12 cellular contexts compared by ENCODE assay signal in the genomic region with DNA sequence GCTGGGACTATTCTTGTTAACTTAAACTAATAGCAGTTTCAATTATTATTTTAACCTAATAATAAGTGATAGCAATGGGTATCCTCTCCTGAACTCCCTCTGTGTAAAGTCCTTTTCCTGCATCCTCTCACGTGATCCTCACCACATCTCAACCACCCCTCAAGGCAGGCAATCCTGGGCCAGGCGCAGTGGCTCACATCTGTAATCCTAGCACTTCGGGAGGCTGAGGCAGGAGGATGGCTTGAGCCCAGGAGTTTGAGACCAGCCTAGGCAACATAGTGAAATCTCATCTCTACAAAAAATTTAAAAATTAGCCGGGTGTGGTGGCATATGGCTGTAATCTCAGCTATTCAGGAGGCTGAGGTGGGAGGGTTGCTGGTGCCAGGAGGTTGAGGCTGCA. TPM values are rescaled to one million over a fixed set of nuclear protein-coding genes. Genes with fewer than 3 reads are reported as not detected.
DNase-seq lines count a peak whose midpoint lies in the region; ATAC-seq and TF ChIP-seq lines count a peak whose summit lies in the region.
"Had no signal": no experiment of that assay in that cellular context is flagged by ENCODE, and none has a peak within 500 bp of the region (broad histone marks: within the 10 kb centered on the region; RNA-seq: fewer than 3 reads in every experiment).

No MANE protein-coding gene starts in this region.

- H3K4me1 ChIP-seq in CD4-positive, alpha-beta memory T cell (ENCODE audit: insufficient read depth, low read length): peaks cover 32% of the 10 kb centered on the region
- peaks cover 0 to 25% (median 2%) of the 10 kb centered on the region in 4 donors for H3K4me1 ChIP-seq in Peyer's patch
- H3K4me1 ChIP-seq in sigmoid colon: peaks cover 0 to 10% (median 5%) of the 10 kb centered on the region in 4 donors
- peaks cover 12% of the 10 kb centered on the region for H3K4me1 ChIP-seq in foreskin keratinocyte
- H3K4me1 ChIP-seq: adrenal gland had no signal

- DNase-seq in CD4-positive, alpha-beta memory T cell: no peak
- no peak for DNase-seq in Peyer's patch
- DNase-seq in effector memory CD8-positive, alpha-beta T cell: no peak
- DNase-seq in sigmoid colon: no peak
- no peak for DNase-seq in foreskin keratinocyte
- no peak for DNase-seq in stimulated activated CD4-positive, alpha-beta T cell treated with anti-CD3 and anti-CD28 coated beads, Interleukin-4, amount 100 ng/mL, for 1 hour
- no peak for DNase-seq in erythroblast (lab: John Stamatoyannopoulos, UW)
- DNase-seq: MM.1S, SHP77 had no signal

- H3K27ac ChIP-seq in CD4-positive, alpha-beta memory T cell (ENCODE audit: low read depth, low read length): no peak overlapping the region
- H3K27ac ChIP-seq in Peyer's patch (peak overlapping the region; percentile 8 to 32 (median 25)), sigmoid colon (peak overlapping the region in 3 of 4 donors; percentile 55 to 59 (median 58)), foreskin keratinocyte (no peak overlapping the region)

- peak overlapping the region; percentile 57 to 93 (median 89) for H3K27ac Mint-ChIP-seq in CD4-positive, alpha-beta memory T cell
- peak overlapping the region; percentile 4 to 91 for H3K27ac Mint-ChIP-seq in effector memory CD8-positive, alpha-beta T cell

- TF ChIP-seq POLR2A in Peyer's patch (IDR thresholded peaks at IDR 0.05) (no peak), sigmoid colon (IDR thresholded peaks at IDR 0.05) (no peak), erythroblast (IDR thresholded peaks at IDR 0.05; ENCODE audit: low read length) (no peak)

- H3K4me1 Mint-ChIP-seq in CD4-positive, alpha-beta memory T cell: peaks cover 13 to 32% (median 27%) of the 10 kb centered on the region in 4 donors
- peaks cover 7 to 16% of the 10 kb centered on the region in 2 donors for H3K4me1 Mint-ChIP-seq in effector memory CD8-positive, alpha-beta T cell (ENCODE audit: low read depth in 2 of 2)

- no peak overlapping the region for H3K4me3 Mint-ChIP-seq in CD4-positive, alpha-beta memory T cell
- no peak overlapping the region for H3K4me3 Mint-ChIP-seq in effector memory CD8-positive, alpha-beta T cell
- H3K4me3 Mint-ChIP-seq: neural crest cell had no signal

- POLR2A ChIA-PET in CD4-positive, alpha-beta memory T cell (lab: Charles Lee; ENCODE audit: partially characterized antibody): no interaction called here

- ATAC-seq in effector memory CD8-positive, alpha-beta T cell (replicated peaks): no peak
- no peak for ATAC-seq in foreskin keratinocyte
- no peak for ATAC-seq in GM18858 (IDR thresholded peaks at IDR 0.05; ENCODE audit: unreplicated experiment)

- H3K9me3 ChIP-seq in CD4-positive, alpha-beta memory T cell (ENCODE audit: control insufficient read depth in 1 of 2, low read length in 2 of 2): no peaks in the 10 kb centered on the region
- H3K9me3 ChIP-seq in Peyer's patch: peaks cover 0 to 5% (median 0%) of the 10 kb centered on the region in 4 donors
- no peaks in the 10 kb centered on the region for H3K9me3 ChIP-seq in sigmoid colon
- H3K9me3 ChIP-seq: adrenal gland had no signal

- peaks cover 31 to 33% of the 10 kb centered on the region in 2 donors for H3K36me3 Mint-ChIP-seq in CD4-positive, alpha-beta memory T cell
- peaks cover 9% of the 10 kb centered on the region for H3K36me3 Mint-ChIP-seq in effector memory CD8-positive, alpha-beta T cell (ENCODE audit: insufficient read depth)

- no peaks in the 10 kb centered on the region for H3K9me3 Mint-ChIP-seq in CD4-positive, alpha-beta memory T cell
- H3K9me3 Mint-ChIP-seq in effector memory CD8-positive, alpha-beta T cell: no peaks in the 10 kb centered on the region
- H3K9me3 Mint-ChIP-seq: neural crest cell had no signal

- TF ChIP-seq CTCF in Peyer's patch (IDR thresholded peaks at IDR 0.05) (no peak), sigmoid colon (IDR thresholded peaks at IDR 0.05) (no peak), foreskin keratinocyte (conservative IDR thresholded peaks at IDR 0.05) (no peak)

- CTCF ChIA-PET in CD4-positive, alpha-beta memory T cell (lab: Charles Lee; ENCODE audit: partially characterized antibody): no interaction called here

- no peak overlapping the region for H3K4me3 ChIP-seq in CD4-positive, alpha-beta memory T cell (ENCODE audit: low read length in 2 of 2)
- H3K4me3 ChIP-seq in Peyer's patch (no peak overlapping the region), sigmoid colon (no peak overlapping the region)
- H3K4me3 ChIP-seq: adrenal gland had no signal

- H3K27me3 ChIP-seq in CD4-positive, alpha-beta memory T cell (ENCODE audit: insufficient read depth, low read length): no peaks in the 10 kb centered on the region
- H3K27me3 ChIP-seq in Peyer's patch (no peaks in the 10 kb centered on the region), sigmoid colon (no peaks in the 10 kb centered on the region), foreskin keratinocyte (no peaks in the 10 kb centered on the region)
- H3K27me3 ChIP-seq: adrenal gland had no signal

- intact Hi-C loops in CD4-positive, alpha-beta memory T cell (cut with micrococcal nuclease): no loop called here
- intact Hi-C loops in sigmoid colon (cut with DNase I): loop anchor here (5.0 kb wide), 1 partner anchor 185 kb away; no protein-coding TSS in a partner anchor

- 75 to 78% methylated on average over 4 of the region's 4 CpGs for WGBS in sigmoid colon, 2 donors

- peaks cover 12% of the 10 kb centered on the region for H3K36me3 ChIP-seq in CD4-positive, alpha-beta memory T cell (ENCODE audit: insufficient read depth, low read length)
- H3K36me3 ChIP-seq in Peyer's patch: peaks cover 0 to 8% (median 0%) of the 10 kb centered on the region in 3 donors
- H3K36me3 ChIP-seq in sigmoid colon: peaks cover 0 to 13% (median 9%) of the 10 kb centered on the region in 4 donors

- no peaks in the 10 kb centered on the region for H3K27me3 Mint-ChIP-seq in CD4-positive, alpha-beta memory T cell
- H3K27me3 Mint-ChIP-seq in effector memory CD8-positive, alpha-beta T cell: no peaks in the 10 kb centered on the region

- TF ChIP-seq EP300 in sigmoid colon (IDR thresholded peaks at IDR 0.05): no peak

RNA-seq across cellular contexts. Expression of gene MAP1LC3A, which starts 23.7 kb away (rescaled TPM):
- 1 to 10 TPM; 2.1 to 2.8 TPM for total RNA-seq in CD4-positive, alpha-beta memory T cell
- 1 to 10 TPM; 3.7 to 7.9 TPM for polyA plus RNA-seq in CD4-positive, alpha-beta memory T cell
- total RNA-seq in Peyer's patch: 10 to 100 TPM; 32.6 to 82.1 (median 68.6) TPM
- total RNA-seq in sigmoid colon: 10 to 100 TPM; 51.0 to 88.1 (median 77.8) TPM
- polyA plus RNA-seq in sigmoid colon: 10 to 100 TPM; 45.5 to 47.9 (median 46.8) TPM
- 3.9 and 4.9 TPM in 2 replicates for total RNA-seq in foreskin keratinocyte
- 4.8 and 6.2 TPM in 2 replicates for polyA plus RNA-seq in foreskin keratinocyte

Comparison
In these comparisons a context has a peak if more than half of its experiments do, and no peak if none do; other contexts are left out.
1. H3K27ac ChIP-seq: peak in Peyer's patch (4 of 4) and sigmoid colon (3 of 4); none in CD4-positive, alpha-beta memory T cell (single experiment) and foreskin keratinocyte (single experiment).